11 cellular contexts compared by ENCODE assay signal in genomic region chr19:2424686-2425621, GRCh38. TPM values are rescaled to one million over a fixed set of nuclear protein-coding genes. Genes with fewer than 3 reads are reported as not detected.
DNase-seq lines count a peak whose midpoint lies in the region; ATAC-seq and TF ChIP-seq lines count a peak whose summit lies in the region.
"Had no signal": no experiment of that assay in that cellular context is flagged by ENCODE, and none has a peak within 500 bp of the region (broad histone marks: within the 10 kb centered on the region; RNA-seq: fewer than 3 reads in every experiment).

No MANE protein-coding gene starts in this region.

- H3K4me3 Mint-ChIP-seq in WTC11, result peak overlapping the region; percentile 88

- H3K27me3 Mint-ChIP-seq in WTC11 (ENCODE audit: low read depth), result 0 out of 2 replicates have a peak, but pooled peaks cover 4% of the 10 kb centered on the region

- intact Hi-C loops in posterior cingulate gyrus (cut with DNase I), result no loop called here

- CTCF ChIA-PET in WTC11 (lab: Charles Lee), result interaction anchor here (0.7 to 2.5 kb wide), 8 partner anchors 13 to 189 kb away, joined by 3 to 11 read pairs (median 3); no protein-coding TSS in a partner anchor

- H3K27ac ChIP-seq in foreskin keratinocyte, result no peak overlapping the region
- no peak overlapping the region for H3K27ac ChIP-seq in effector memory CD4-positive, alpha-beta T cell (ENCODE audit: insufficient read depth, low read length, poor library complexity, severe bottlenecking)
- H3K27ac ChIP-seq: colonic mucosa, prostate gland had no signal

- no peak overlapping the region for H3K4me3 ChIP-seq in effector memory CD4-positive, alpha-beta T cell (ENCODE audit: insufficient read depth, low read depth, low read length, poor library complexity, severe bottlenecking)
- H3K4me3 ChIP-seq: colonic mucosa, prostate gland had no signal

- H3K27me3 ChIP-seq in foreskin keratinocyte, result no peaks in the 10 kb centered on the region
- no peaks in the 10 kb centered on the region for H3K27me3 ChIP-seq in effector memory CD4-positive, alpha-beta T cell (replicated peaks; ENCODE audit: control insufficient read depth, insufficient read depth, low read length, poor library complexity, severe bottlenecking)
- H3K27me3 ChIP-seq: colonic mucosa had no signal

- H3K4me1 Mint-ChIP-seq in WTC11, result peaks cover 27% of the 10 kb centered on the region

- no peak overlapping the region for H3K27ac Mint-ChIP-seq in WTC11

- POLR2A ChIA-PET in WTC11 (lab: Charles Lee), result interaction anchor here (1.3 kb wide), 1 partner anchor 51 kb away, joined by 3 read pairs; the partner anchor contains the start of gene GADD45B

- H3K4me1 ChIP-seq in foreskin keratinocyte, result no peaks in the 10 kb centered on the region
- peaks cover 25% of the 10 kb centered on the region for H3K4me1 ChIP-seq in effector memory CD4-positive, alpha-beta T cell (ENCODE audit: control insufficient read depth, insufficient read depth, low read length, poor library complexity, severe bottlenecking)

- peaks cover 3% of the 10 kb centered on the region; the same call in 1 of the 2 replicates for H3K36me3 Mint-ChIP-seq in WTC11

- peak; percentile 33; the same call in 1 of the 2 replicates for TF ChIP-seq CTCF in WTC11 (IDR thresholded peaks at IDR 0.05)
- TF ChIP-seq CTCF in foreskin keratinocyte (conservative IDR thresholded peaks at IDR 0.05), result peak; percentile 65

- no peaks in the 10 kb centered on the region for H3K9me3 Mint-ChIP-seq in WTC11

- ATAC-seq in WTC11 (peak; percentile 34), foreskin keratinocyte (peak; percentile 61), HG02970 (IDR thresholded peaks at IDR 0.05; ENCODE audit: low FRiP score, unreplicated experiment) (no peak)

- peaks cover 13% of the 10 kb centered on the region for H3K36me3 ChIP-seq in effector memory CD4-positive, alpha-beta T cell (ENCODE audit: control insufficient read depth, insufficient read depth, low read length)
- H3K36me3 ChIP-seq: colonic mucosa had no signal

- DNase-seq in DMS114 treated with DMSO at 0.1 percent for 48 hours (lab: John Stamatoyannopoulos, UW; ENCODE audit: unreplicated experiment), result peak; percentile 31
- peak; percentile 76 for DNase-seq in WTC11 (ENCODE audit: low spot score)
- DNase-seq in foreskin keratinocyte, result peak; percentile 21 to 36
- DNase-seq in posterior cingulate gyrus, result peak; percentile 25 to 96 (median 67)
- no peak for DNase-seq in effector memory CD4-positive, alpha-beta T cell
- no peak for DNase-seq in DMS 273 (lab: John Stamatoyannopoulos, UW; ENCODE audit: unreplicated experiment)
- DNase-seq in NCI-H524 treated with DMSO at 0.1 percent for 48 hours (lab: John Stamatoyannopoulos, UW), result no peak
- DNase-seq: colonic mucosa, NCI-H2029 had no signal

- no peaks in the 10 kb centered on the region for H3K9me3 ChIP-seq in effector memory CD4-positive, alpha-beta T cell (ENCODE audit: control insufficient read depth, low read length)
- H3K9me3 ChIP-seq: colonic mucosa, prostate gland had no signal

TF ChIP-seq in WTC11, 78 proteins besides CTCF, POLR2A, EP300 and RAD21 (continues in another document):
- TF ChIP-seq OVOL2 (CRISPR knock-in tag; IDR thresholded peaks at IDR 0.05; ENCODE audit: borderline replicate concordance) (0 out of 2 replicates have a peak, but pooled peaks have one; percentile 2), CDX4 (CRISPR knock-in tag; IDR thresholded peaks at IDR 0.05; ENCODE audit: borderline replicate concordance) (no peak), ATF2 (CRISPR knock-in tag; IDR thresholded peaks at IDR 0.05; ENCODE audit: borderline replicate concordance, low read depth) (no peak), TEAD4 (CRISPR knock-in tag; IDR thresholded peaks at IDR 0.05) (no peak), STAT6 (CRISPR knock-in tag; conservative IDR thresholded peaks at IDR 0.05; ENCODE audit: low read depth) (no peak), ESRRA (CRISPR knock-in tag; IDR thresholded peaks at IDR 0.05; ENCODE audit: borderline replicate concordance) (no peak), ZNF138 (CRISPR knock-in tag; conservative IDR thresholded peaks at IDR 0.05) (no peak), ARID4B (CRISPR knock-in tag; IDR thresholded peaks at IDR 0.05; ENCODE audit: borderline replicate concordance) (no peak), NR1H2 (CRISPR knock-in tag; IDR thresholded peaks at IDR 0.05) (no peak), RORB (CRISPR knock-in tag; IDR thresholded peaks at IDR 0.05) (no peak), CREB1 (CRISPR knock-in tag; IDR thresholded peaks at IDR 0.05) (no peak)

RNA-seq across cellular contexts. Expression of gene TIMM13, which starts 2.4 kb away (rescaled TPM):
- total RNA-seq in WTC11 (2021), result 296 to 342 TPM (median 309 TPM) in 3 replicates
- 130 and 149 TPM in 2 replicates for total RNA-seq in foreskin keratinocyte
- 280 and 281 TPM in 2 replicates for polyA plus RNA-seq in foreskin keratinocyte

RNA-seq across cellular contexts. Expression of gene LMNB2, which starts 31.8 kb away (rescaled TPM):
- total RNA-seq in WTC11 (2021) (204 to 216 TPM (median 212 TPM) in 3 replicates), foreskin keratinocyte (134 and 170 TPM in 2 replicates)
- polyA plus RNA-seq in foreskin keratinocyte, result 74.5 and 96.6 TPM in 2 replicates

RNA-seq across cellular contexts. Expression of gene GADD45B, which starts 51.0 kb away (rescaled TPM):
- total RNA-seq in WTC11 (2021) (17.9 to 27.5 TPM (median 23.2 TPM) in 3 replicates), foreskin keratinocyte (39.5 and 40.9 TPM in 2 replicates)
- 49.8 and 51.1 TPM in 2 replicates for polyA plus RNA-seq in foreskin keratinocyte

Comparison
In these comparisons a context has a peak if more than half of its experiments do, and no peak if none do; other contexts are left out.
1. DNase-seq: peak in DMS114 treated with DMSO at 0.1 percent for 48 hours (single experiment), WTC11 (single experiment), foreskin keratinocyte (2 of 2) and posterior cingulate gyrus (10 of 10); none in effector memory CD4-positive, alpha-beta T cell (0 of 3), DMS 273 (single experiment) and NCI-H524 treated with DMSO at 0.1 percent for 48 hours (single experiment).